25 cellular contexts compared by ENCODE assay signal in the genomic region with DNA sequence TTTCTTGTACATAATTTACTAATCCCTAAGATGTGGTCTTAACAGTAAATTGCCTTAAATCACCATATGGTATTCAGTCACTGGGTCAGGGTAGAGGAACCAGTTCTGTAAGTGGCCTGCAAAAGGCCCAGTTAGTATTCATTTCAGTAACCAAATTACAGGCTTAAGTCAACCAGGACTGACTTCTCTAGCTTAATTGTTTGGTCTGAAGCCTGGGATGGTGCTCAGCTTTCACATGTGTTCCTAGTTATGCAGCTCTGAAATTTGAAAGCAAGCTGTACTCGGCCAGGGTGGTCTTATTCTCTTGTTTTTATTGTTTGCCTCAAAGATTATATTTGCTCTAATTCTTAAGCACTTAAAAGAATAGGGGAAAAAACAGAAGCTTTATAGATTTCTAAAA.
A peak's percentile ranks its signal among the peaks of the same experiment; 100 is the strongest.
DNase-seq lines count a peak whose midpoint lies in the region; ATAC-seq and TF ChIP-seq lines count a peak whose summit lies in the region.
"Had no signal": no experiment of that assay in that cellular context is flagged by ENCODE, and none has a peak within 500 bp of the region (broad histone marks: within the 10 kb centered on the region; RNA-seq: fewer than 3 reads in every experiment).

No MANE protein-coding gene starts in this region.

- peak overlapping the region; percentile 10 to 51 (median 22) for H3K27ac Mint-ChIP-seq in nephron
- H3K27ac Mint-ChIP-seq: activated CD4-positive, alpha-beta memory T cell treated with anti-CD3 and anti-CD28 coated beads, Interleukin-2, amount 10 ng/mL, durations not matched to agents 7 days and 5 days; activated naive CD4-positive, alpha-beta T cell treated with anti-CD3 and anti-CD28 coated beads for 36 hours; CD8-positive, alpha-beta T cell; natural killer cell treated with Interleukin-12 subunit alpha and Interleukin-12 subunit beta and Interleukin-15 and Interleukin-18, amount 100 ng/mL, for 72 hours had no signal

- DNase-seq in EH (ENCODE audit: low read depth) (peak; percentile 49), NCI-H82 treated with DMSO at 0.1 percent for 48 hours (lab: John Stamatoyannopoulos, UW; ENCODE audit: unreplicated experiment) (peak; percentile 72), fibroblast of gingiva (ENCODE audit: low read depth) (peak; percentile 56), UCSD-AML1 (lab: John Stamatoyannopoulos, UW; ENCODE audit: unreplicated experiment) (no peak)
- DNase-seq: activated CD4-positive, alpha-beta memory T cell treated with anti-CD3 and anti-CD28 coated beads, Interleukin-2, amount 10 ng/mL, durations not matched to agents 7 days and 5 days; activated CD4-positive, CD25-positive, alpha-beta regulatory T cell; activated naive CD4-positive, alpha-beta T cell treated with anti-CD3 and anti-CD28 coated beads for 36 hours; activated T-cell treated with anti-CD3 and anti-CD28 coated beads, Interleukin-2, amount 50 U/mL, for 1 hour; anterior cingulate cortex; CD8-positive, alpha-beta T cell; effector memory CD4-positive, alpha-beta T cell; NCI-H1048; NCI-H2081; NCI-H510A treated with DMSO at 0.1 percent for 48 hours; OCI-M1; SHP77 treated with DMSO at 0.1 percent for 48 hours; stimulated activated CD4-positive, alpha-beta T cell treated with anti-CD3 and anti-CD28 coated beads, Interleukin-4, amount 100 ng/mL, for 4 hours; T-helper 2 cell; uterus had no signal

- H3K9me3 Mint-ChIP-seq in nephron = no peaks in the 10 kb centered on the region
- H3K9me3 Mint-ChIP-seq: CD8-positive, alpha-beta T cell; central memory CD8-positive, alpha-beta T cell; natural killer cell treated with Interleukin-12 subunit alpha and Interleukin-12 subunit beta and Interleukin-15 and Interleukin-18, amount 100 ng/mL, for 72 hours had no signal

- no peak for ATAC-seq in GM18861 (IDR thresholded peaks at IDR 0.05; ENCODE audit: unreplicated experiment)
- ATAC-seq in GM21515 (IDR thresholded peaks at IDR 0.05; ENCODE audit: unreplicated experiment) = no peak
- ATAC-seq in GM18505 (IDR thresholded peaks at IDR 0.05; ENCODE audit: unreplicated experiment) = no peak
- ATAC-seq: CD8-positive, alpha-beta T cell; natural killer cell treated with Interleukin-12 subunit alpha and Interleukin-12 subunit beta and Interleukin-15 and Interleukin-18, amount 100 ng/mL, for 72 hours had no signal

- H3K36me3 Mint-ChIP-seq in nephron (ENCODE audit: low read depth) = no peaks in the 10 kb centered on the region
- H3K36me3 Mint-ChIP-seq: CD8-positive, alpha-beta T cell; natural killer cell treated with Interleukin-12 subunit alpha and Interleukin-12 subunit beta and Interleukin-15 and Interleukin-18, amount 100 ng/mL, for 72 hours had no signal

- H3K4me3 Mint-ChIP-seq in nephron = no peak overlapping the region
- H3K4me3 Mint-ChIP-seq: activated CD4-positive, alpha-beta memory T cell treated with anti-CD3 and anti-CD28 coated beads, Interleukin-2, amount 10 ng/mL, durations not matched to agents 7 days and 5 days; activated naive CD4-positive, alpha-beta T cell treated with anti-CD3 and anti-CD28 coated beads for 36 hours; CD8-positive, alpha-beta T cell; central memory CD8-positive, alpha-beta T cell; natural killer cell treated with Interleukin-12 subunit alpha and Interleukin-12 subunit beta and Interleukin-15 and Interleukin-18, amount 100 ng/mL, for 72 hours had no signal

- H3K4me1 Mint-ChIP-seq in nephron = peaks cover 32% of the 10 kb centered on the region
- H3K4me1 Mint-ChIP-seq: activated CD4-positive, alpha-beta memory T cell treated with anti-CD3 and anti-CD28 coated beads, Interleukin-2, amount 10 ng/mL, durations not matched to agents 7 days and 5 days; central memory CD8-positive, alpha-beta T cell had no signal

- H3K27me3 Mint-ChIP-seq in nephron (ENCODE audit: low read depth) = no peaks in the 10 kb centered on the region
- H3K27me3 Mint-ChIP-seq: activated CD4-positive, alpha-beta memory T cell treated with anti-CD3 and anti-CD28 coated beads, Interleukin-2, amount 10 ng/mL, durations not matched to agents 7 days and 5 days had no signal

- no peak for TF ChIP-seq CTCF in nephron (IDR thresholded peaks at IDR 0.05; ENCODE audit: unreplicated experiment in 3 of 3)

- no peak for TF ChIP-seq POLR2A in GM18505 (IDR thresholded peaks at IDR 0.05; ENCODE audit: borderline replicate concordance, extremely low read depth, insufficient read depth, insufficient read length)
